ENCODE assay signal across 21 cellular contexts in genomic region chr1:56580771-56581170, GRCh38.
"Had no signal": no experiment of that assay in that cellular context is flagged by ENCODE, and none has a peak within 500 bp of the region (broad histone marks: within the 10 kb centered on the region; RNA-seq: fewer than 3 reads in every experiment).

No MANE protein-coding gene starts in this region.

- H3K4me3 ChIP-seq: lung, pancreas, stomach, upper lobe of right lung had no signal

- FAIRE-seq: astrocyte, frontal cortex, kidney, pancreas had no signal

- H3K36me3 ChIP-seq: pancreas, sigmoid colon, stomach, upper lobe of right lung had no signal

- H3K36me3 Mint-ChIP-seq: stimulated activated effector memory CD8-positive, alpha-beta T cell treated with anti-CD3 and anti-CD28 coated beads, Interleukin-12 subunit alpha, Interleukin-12 subunit beta, amount 100 ng/mL, for 72 hours had no signal

- DNase-seq: activated CD4-positive, CD25-positive, alpha-beta regulatory T cell treated with anti-CD3 and anti-CD28 coated beads, Interleukin-2, amount 50 U/mL, for 72 hours; activated CD8-positive, alpha-beta memory T cell treated with anti-CD3 and anti-CD28 coated beads for 24 hours; activated CD8-positive, alpha-beta memory T cell treated with anti-CD3 and anti-CD28 coated beads, Interleukin-2, amount 50 U/mL, for 48 hours; activated effector memory CD4-positive, alpha-beta T cell treated with Interleukin-2 at 50 U/mL for 16 hours; activated naive CD4-positive, alpha-beta T cell treated with anti-CD3 and anti-CD28 coated beads, Interleukin-2, amount 50 U/mL, for 16 hours; activated T-cell treated with anti-CD3 and anti-CD28 coated beads, Interleukin-2, amount 50 U/mL, for 48 hours; effector memory CD8-positive, alpha-beta T cell; head of caudate nucleus; kidney; pancreas; sigmoid colon; stimulated activated CD4-positive, alpha-beta T cell treated with anti-CD3 and anti-CD28 coated beads, Interleukin-4, amount 100 ng/mL, for 24 hours; stomach; upper lobe of right lung had no signal

- H3K4me3 Mint-ChIP-seq: effector memory CD8-positive, alpha-beta T cell; stimulated activated effector memory CD8-positive, alpha-beta T cell treated with anti-CD3 and anti-CD28 coated beads, Interleukin-12 subunit alpha, Interleukin-12 subunit beta, amount 100 ng/mL, for 72 hours; T-helper 1 cell treated with Interleukin-12 subunit alpha and Interleukin-12 subunit beta and Interleukin-4 antibody, amounts not matched to agents 30 μg/mL and 1 μg/mL, for 36 hours had no signal

- ATAC-seq: effector memory CD8-positive, alpha-beta T cell; left lobe of liver; pancreas; stimulated activated effector memory CD8-positive, alpha-beta T cell treated with anti-CD3 and anti-CD28 coated beads, Interleukin-12 subunit alpha, Interleukin-12 subunit beta, amount 100 ng/mL, for 72 hours; upper lobe of right lung had no signal

- H3K9me3 Mint-ChIP-seq: effector memory CD8-positive, alpha-beta T cell; stimulated activated effector memory CD8-positive, alpha-beta T cell treated with anti-CD3 and anti-CD28 coated beads, Interleukin-12 subunit alpha, Interleukin-12 subunit beta, amount 100 ng/mL, for 72 hours; T-helper 1 cell treated with Interleukin-12 subunit alpha and Interleukin-12 subunit beta and Interleukin-4 antibody, amounts not matched to agents 30 μg/mL and 1 μg/mL, for 36 hours had no signal

- H3K27ac Mint-ChIP-seq: effector memory CD8-positive, alpha-beta T cell; stimulated activated effector memory CD8-positive, alpha-beta T cell treated with anti-CD3 and anti-CD28 coated beads, Interleukin-12 subunit alpha, Interleukin-12 subunit beta, amount 100 ng/mL, for 72 hours; T-helper 1 cell treated with Interleukin-12 subunit alpha and Interleukin-12 subunit beta and Interleukin-4 antibody, amounts not matched to agents 30 μg/mL and 1 μg/mL, for 36 hours had no signal

- H3K27me3 ChIP-seq: pancreas, sigmoid colon, stomach, upper lobe of right lung had no signal

- H3K4me1 Mint-ChIP-seq: stimulated activated effector memory CD8-positive, alpha-beta T cell treated with anti-CD3 and anti-CD28 coated beads, Interleukin-12 subunit alpha, Interleukin-12 subunit beta, amount 100 ng/mL, for 72 hours had no signal

- H3K27ac ChIP-seq: epithelial cell of prostate, pancreas had no signal

- H3K4me1 ChIP-seq: upper lobe of right lung had no signal

- H3K9me3 ChIP-seq: pancreas, sigmoid colon, stomach, upper lobe of right lung had no signal
